21 cellular contexts compared by ENCODE assay signal in genomic region chrX:55648434-55648833, GRCh38. TPM values are rescaled to one million over a fixed set of nuclear protein-coding genes. Genes with fewer than 3 reads are reported as not detected.
DNase-seq lines count a peak whose midpoint lies in the region; ATAC-seq, FAIRE-seq and TF ChIP-seq lines count a peak whose summit lies in the region.
"Had no signal": no experiment of that assay in that cellular context is flagged by ENCODE, and none has a peak within 500 bp of the region (broad histone marks: within the 10 kb centered on the region; RNA-seq: fewer than 3 reads in every experiment).

No MANE protein-coding gene starts in this region.

- intact Hi-C loops in cardiac septum (cut with DNase I): no loop called here

- DNase-seq in cardiac septum (ENCODE audit: low spot score) (no peak), H4 (ENCODE audit: low spot score) (no peak), H54 (ENCODE audit: insufficient read length, low spot score) (no peak)
- no peak for DNase-seq in stimulated activated CD4-positive, alpha-beta T cell treated with anti-CD3 and anti-CD28 coated beads, Interleukin-4, amount 100 ng/mL, for 1 hour
- DNase-seq: activated CD4-positive, alpha-beta T cell treated with anti-CD3 and anti-CD28 coated beads for 48 hours; activated naive CD4-positive, alpha-beta T cell; left lung; NCI-H1930; occipital lobe; sigmoid colon had no signal

- ATAC-seq in GM18508 (IDR thresholded peaks at IDR 0.05; ENCODE audit: insufficient read depth, unreplicated experiment): peak; percentile 57
- peak; percentile 72 for ATAC-seq in GM19452 (IDR thresholded peaks at IDR 0.05; ENCODE audit: unreplicated experiment)
- peak; percentile 72 for ATAC-seq in HG02678 (IDR thresholded peaks at IDR 0.05; ENCODE audit: unreplicated experiment)
- ATAC-seq in HG03469 (IDR thresholded peaks at IDR 0.05; ENCODE audit: unreplicated experiment): peak; percentile 59
- ATAC-seq: left lung had no signal

- FAIRE-seq in H54 (lab: Jason Lieb, UNC): no peak
- FAIRE-seq: endometrium, frontal cortex had no signal

- no peak for TF ChIP-seq POLR2A in H54 (IDR thresholded peaks at IDR 0.05; ENCODE audit: low read depth, low read length)

RNA-seq across cellular contexts. Expression of gene FOXR2, which starts 25.2 kb away (rescaled TPM):
- not detected for total RNA-seq in cardiac septum
- 7.5 and 8.1 TPM in 2 replicates for total RNA-seq in H4 (2014; rRNA removed; shearing (Covaris generic))
- total RNA-seq: ascending aorta, left lung, M059J, NCI-H460, occipital lobe, sigmoid colon, SJSA1, temporal lobe had no signal
